ENCODE assay signal across 28 cellular contexts in genomic region chr3:187880438-187880837, GRCh38.
A peak's percentile ranks its signal among the peaks of the same experiment; 100 is the strongest.
DNase-seq lines count a peak whose midpoint lies in the region; ATAC-seq, FAIRE-seq and TF ChIP-seq lines count a peak whose summit lies in the region.
"Had no signal": no experiment of that assay in that cellular context is flagged by ENCODE, and none has a peak within 500 bp of the region (broad histone marks: within the 10 kb centered on the region; RNA-seq: fewer than 3 reads in every experiment).

No MANE protein-coding gene starts in this region.

- TF ChIP-seq CTCF in HFFc6 (IDR thresholded peaks at IDR 0.05) (no peak), brain microvascular endothelial cell (IDR thresholded peaks at IDR 0.05; ENCODE audit: low read depth, low read length, missing control alignments) (no peak), foreskin keratinocyte (conservative IDR thresholded peaks at IDR 0.05) (no peak), glutamatergic neuron (IDR thresholded peaks at IDR 0.05; ENCODE audit: partially characterized antibody, unreplicated experiment) (no peak)

- no peak for FAIRE-seq in frontal cortex (lab: Jason Lieb, UNC)
- FAIRE-seq: GM12892 had no signal

- no peaks in the 10 kb centered on the region for H3K27me3 Mint-ChIP-seq in HFFc6 (ENCODE audit: insufficient read depth)
- no peaks in the 10 kb centered on the region for H3K27me3 Mint-ChIP-seq in glutamatergic neuron (ENCODE audit: unreplicated experiment)
- H3K27me3 Mint-ChIP-seq: naive thymus-derived CD8-positive, alpha-beta T cell had no signal

- H3K36me3 Mint-ChIP-seq in HFFc6 (ENCODE audit: low read depth) (no peaks in the 10 kb centered on the region), glutamatergic neuron (ENCODE audit: unreplicated experiment) (no peaks in the 10 kb centered on the region)
- H3K36me3 Mint-ChIP-seq: CD8-positive, alpha-beta T cell; naive thymus-derived CD8-positive, alpha-beta T cell had no signal

- H3K9me3 Mint-ChIP-seq in HFFc6 (no peaks in the 10 kb centered on the region), glutamatergic neuron (ENCODE audit: unreplicated experiment) (no peaks in the 10 kb centered on the region)
- H3K9me3 Mint-ChIP-seq: activated naive CD4-positive, alpha-beta T cell treated with anti-CD3 and anti-CD28 coated beads for 36 hours; CD8-positive, alpha-beta T cell; naive thymus-derived CD8-positive, alpha-beta T cell had no signal

- DNase-seq in COLO829 (ENCODE audit: low spot score) (peak; percentile 25), HFFc6 (peak; percentile 19), brain microvascular endothelial cell (peak; percentile 24), foreskin keratinocyte (peak; percentile 10 to 25), MG63 (no peak), frontal cortex (ENCODE audit: low spot score in 2 of 2) (no peak), glutamatergic neuron (no peak)
- DNase-seq: activated CD8-positive, alpha-beta T cell treated with anti-CD3 and anti-CD28 coated beads, Interleukin-2, amount 10 ng/mL, durations not matched to agents 7 days and 5 days; activated naive CD4-positive, alpha-beta T cell treated with anti-CD3 and anti-CD28 coated beads for 36 hours; CD8-positive, alpha-beta T cell; colonic mucosa; effector CD4-positive, alpha-beta T cell; foreskin melanocyte; left cardiac atrium; naive thymus-derived CD8-positive, alpha-beta T cell; NCI-H1092 treated with DMSO at 0.1 percent for 48 hours; NCI-H1930; NCI-H524 treated with DMSO at 0.1 percent for 48 hours; nucleus accumbens; OCI-M1; stimulated activated CD4-positive, alpha-beta T cell treated with anti-CD3 and anti-CD28 coated beads, Interleukin-4, amount 100 ng/mL, for 24 hours had no signal

- H3K36me3 ChIP-seq in brain microvascular endothelial cell (replicated peaks) (no peaks in the 10 kb centered on the region), MG63 (no peaks in the 10 kb centered on the region)
- H3K36me3 ChIP-seq: colonic mucosa, prostate gland, tibial nerve had no signal

- no peaks in the 10 kb centered on the region for H3K9me3 ChIP-seq in MG63
- H3K9me3 ChIP-seq: colonic mucosa, prostate gland, tibial nerve had no signal

- no peak overlapping the region for H3K4me3 Mint-ChIP-seq in HFFc6
- no peak overlapping the region for H3K4me3 Mint-ChIP-seq in glutamatergic neuron (ENCODE audit: unreplicated experiment)
- H3K4me3 Mint-ChIP-seq: activated CD8-positive, alpha-beta T cell treated with anti-CD3 and anti-CD28 coated beads, Interleukin-2, amount 10 ng/mL, durations not matched to agents 7 days and 5 days; activated naive CD4-positive, alpha-beta T cell treated with anti-CD3 and anti-CD28 coated beads for 36 hours; B cell; CD8-positive, alpha-beta T cell; naive thymus-derived CD8-positive, alpha-beta T cell had no signal

- no peak overlapping the region for H3K27ac ChIP-seq in brain microvascular endothelial cell
- H3K27ac ChIP-seq in foreskin keratinocyte, result no peak overlapping the region
- H3K27ac ChIP-seq: colonic mucosa, prostate gland, tibial nerve had no signal

- H3K4me1 ChIP-seq in foreskin keratinocyte, result peaks cover 16% of the 10 kb centered on the region
- H3K4me1 ChIP-seq: colonic mucosa, prostate gland, tibial nerve had no signal

- H3K4me1 Mint-ChIP-seq in HFFc6 (ENCODE audit: low read depth) (peaks cover 33% of the 10 kb centered on the region), glutamatergic neuron (ENCODE audit: low read depth, unreplicated experiment) (no peaks in the 10 kb centered on the region)
- H3K4me1 Mint-ChIP-seq: B cell; naive thymus-derived CD8-positive, alpha-beta T cell had no signal

- in situ Hi-C loops in brain microvascular endothelial cell (cut with HindIII; ENCODE audit: low pct_ligation_motif_present, low sequenced_read_pairs), result no loop called here

- peak; percentile 32 for ATAC-seq in foreskin keratinocyte
- ATAC-seq in GM18858 (IDR thresholded peaks at IDR 0.05; ENCODE audit: unreplicated experiment), result no peak
- ATAC-seq: activated CD8-positive, alpha-beta T cell treated with anti-CD3 and anti-CD28 coated beads, Interleukin-2, amount 10 ng/mL, durations not matched to agents 7 days and 5 days; CD8-positive, alpha-beta T cell; left cardiac atrium; naive thymus-derived CD8-positive, alpha-beta T cell; Right ventricle myocardium inferior had no signal

- no peak overlapping the region for H3K4me3 ChIP-seq in brain microvascular endothelial cell (ENCODE audit: low read depth, low read length)
- H3K4me3 ChIP-seq in MG63, result no peak overlapping the region
- H3K4me3 ChIP-seq: colonic mucosa, lung, prostate gland, tibial nerve had no signal

- H3K27ac Mint-ChIP-seq in HFFc6, result peak overlapping the region; percentile 0; the same call in 1 of the 2 replicates
- no peak overlapping the region for H3K27ac Mint-ChIP-seq in glutamatergic neuron (ENCODE audit: unreplicated experiment)
- H3K27ac Mint-ChIP-seq: activated CD8-positive, alpha-beta T cell treated with anti-CD3 and anti-CD28 coated beads, Interleukin-2, amount 10 ng/mL, durations not matched to agents 7 days and 5 days; activated naive CD4-positive, alpha-beta T cell treated with anti-CD3 and anti-CD28 coated beads for 36 hours; B cell; CD8-positive, alpha-beta T cell; naive thymus-derived CD8-positive, alpha-beta T cell had no signal

- H3K27me3 ChIP-seq in brain microvascular endothelial cell (replicated peaks) (no peaks in the 10 kb centered on the region), foreskin keratinocyte (no peaks in the 10 kb centered on the region), MG63 (no peaks in the 10 kb centered on the region)
- H3K27me3 ChIP-seq: colonic mucosa, tibial nerve had no signal

Comparison
In these comparisons a context has a peak if more than half of its experiments do, and no peak if none do; other contexts are left out.
1. DNase-seq: peak in COLO829 (single experiment), HFFc6 (single experiment), brain microvascular endothelial cell (single experiment) and foreskin keratinocyte (2 of 2); none in MG63 (single experiment), frontal cortex (0 of 2) and glutamatergic neuron (single experiment).